18 cellular contexts compared by ENCODE assay signal in genomic region chr3:31486865-31487533, GRCh38. TPM values are rescaled to one million over a fixed set of nuclear protein-coding genes. Genes with fewer than 3 reads are reported as not detected.
DNase-seq lines count a peak whose midpoint lies in the region; ATAC-seq, FAIRE-seq and TF ChIP-seq lines count a peak whose summit lies in the region.
"Had no signal": no experiment of that assay in that cellular context is flagged by ENCODE, and none has a peak within 500 bp of the region (broad histone marks: within the 10 kb centered on the region; RNA-seq: fewer than 3 reads in every experiment).

No MANE protein-coding gene starts in this region.

- no peak overlapping the region for H2BK5ac ChIP-seq in H1 (ENCODE audit: low read depth, low read length)

- H2AK5ac ChIP-seq in H1 (ENCODE audit: low read depth, low read length), result no peak overlapping the region

- peaks cover 2 to 5% of the 10 kb centered on the region in 2 experiments; a peak in 3 of 4 replicates for H3K9me3 ChIP-seq in H1 (ENCODE audit: insufficient read depth in 2 of 2, low read depth in 1 of 2, low read length in 1 of 2)
- H3K9me3 ChIP-seq in neural progenitor cell (ENCODE audit: low read depth), result no peaks in the 10 kb centered on the region
- H3K9me3 ChIP-seq: HAP-1 had no signal

- CTCF ChIA-PET in H1 (lab: Charles Lee; ENCODE audit: partially characterized antibody), result no interaction called here

- DNase-seq in activated naive CD8-positive, alpha-beta T cell treated with anti-CD3 and anti-CD28 coated beads, Interleukin-2, amount 10 ng/mL, durations not matched to agents 7 days and 5 days, result no peak
- DNase-seq in activated naive CD8-positive, alpha-beta T cell treated with anti-CD3 and anti-CD28 coated beads, Interleukin-2, amount 50 U/mL, for 24 hours, result no peak
- DNase-seq in H1 (ENCODE audit: low read depth in 1 of 2, low spot score in 2 of 2) (no peak), neural progenitor cell (ENCODE audit: low spot score) (no peak), putamen (ENCODE audit: low spot score) (no peak), GM19239 (ENCODE audit: insufficient read length, low spot score) (no peak)
- DNase-seq in activated T-cell treated with anti-CD3 and anti-CD28 coated beads, Interleukin-2, amount 50 U/mL, for 72 hours, result no peak
- DNase-seq: CD8-positive, alpha-beta T cell; COR-L47; DND-41; GDM1; GM23248 had no signal

- H3K9ac ChIP-seq in H1 (replicated peaks in 1 of 4; ENCODE audit: extremely low read depth in 1 of 4, low read depth in 3 of 4, low read length in 3 of 4), result no peak overlapping the region
- no peak overlapping the region for H3K9ac ChIP-seq in neural progenitor cell
- H3K9ac ChIP-seq: GM23248, KMS-11 had no signal

- H3K4me3 ChIP-seq in H1 (ENCODE audit: extremely low read depth in 1 of 4, insufficient read depth in 2 of 4, low read depth in 3 of 4, low read length in 4 of 4) (no peak overlapping the region), neural progenitor cell (no peak overlapping the region)
- H3K4me3 ChIP-seq: GM23248, HAP-1 had no signal

- no peaks in the 10 kb centered on the region for H4K20me1 ChIP-seq in H1 (replicated peaks in 1 of 2; ENCODE audit: control insufficient read depth in 1 of 2, insufficient read depth in 2 of 2, low read length in 2 of 2)
- no peaks in the 10 kb centered on the region for H4K20me1 ChIP-seq in neural progenitor cell (ENCODE audit: low read depth)

- H3K79me2 ChIP-seq in H1 (ENCODE audit: control insufficient read depth in 1 of 2, insufficient read depth in 2 of 2, low read length in 2 of 2) (no peaks in the 10 kb centered on the region), neural progenitor cell (ENCODE audit: low read depth) (no peaks in the 10 kb centered on the region)

- POLR2A ChIA-PET in activated naive CD8-positive, alpha-beta T cell treated with anti-CD3 and anti-CD28 coated beads, Interleukin-2, amount 10 ng/mL, durations not matched to agents 7 days and 5 days (lab: Charles Lee), result no interaction called here
- POLR2A ChIA-PET in H1 (lab: Charles Lee; ENCODE audit: partially characterized antibody), result no interaction called here

- H3K23ac ChIP-seq in H1 (ENCODE audit: insufficient read length), result no peak overlapping the region

- H3K36me3 ChIP-seq in H1 (ENCODE audit: control insufficient read depth in 2 of 4, insufficient read depth in 4 of 4, low read length in 3 of 4) (no peaks in the 10 kb centered on the region), neural progenitor cell (no peaks in the 10 kb centered on the region)
- H3K36me3 ChIP-seq: HAP-1 had no signal

- H3K4me1 Mint-ChIP-seq in activated naive CD8-positive, alpha-beta T cell treated with anti-CD3 and anti-CD28 coated beads, Interleukin-2, amount 10 ng/mL, durations not matched to agents 7 days and 5 days, result no peaks in the 10 kb centered on the region
- H3K4me1 Mint-ChIP-seq in activated naive CD8-positive, alpha-beta T cell treated with anti-CD3 and anti-CD28 coated beads, Interleukin-2, amount 50 U/mL, for 24 hours, result no peaks in the 10 kb centered on the region
- H3K4me1 Mint-ChIP-seq in neural progenitor cell, result peaks cover 3% of the 10 kb centered on the region
- no peaks in the 10 kb centered on the region for H3K4me1 Mint-ChIP-seq in activated T-cell treated with anti-CD3 and anti-CD28 coated beads, Interleukin-2, amount 50 U/mL, for 72 hours (ENCODE audit: low read depth)
- H3K4me1 Mint-ChIP-seq: CD14-positive monocyte, IgD-negative memory B cell had no signal

- H2BK12ac ChIP-seq in H1 (ENCODE audit: low read depth, low read length), result no peak overlapping the region

- H3K27me3 ChIP-seq in H1 (replicated peaks in 1 of 4; ENCODE audit: control insufficient read depth in 3 of 4, extremely low read depth in 1 of 4, insufficient read depth in 3 of 4, low read length in 3 of 4), result peaks cover 0 to 1% (median 0%) of the 10 kb centered on the region in 4 experiments; a peak in 1 of 7 replicates
- H3K27me3 ChIP-seq in neural progenitor cell, result no peaks in the 10 kb centered on the region

- no peak for ATAC-seq in activated naive CD8-positive, alpha-beta T cell treated with anti-CD3 and anti-CD28 coated beads, Interleukin-2, amount 10 ng/mL, durations not matched to agents 7 days and 5 days (ENCODE audit: low read depth)
- no peak for ATAC-seq in activated naive CD8-positive, alpha-beta T cell treated with anti-CD3 and anti-CD28 coated beads, Interleukin-2, amount 50 U/mL, for 24 hours
- no peak for ATAC-seq in HG02885 (IDR thresholded peaks at IDR 0.05; ENCODE audit: poor library complexity, unreplicated experiment)
- ATAC-seq in activated T-cell treated with anti-CD3 and anti-CD28 coated beads, Interleukin-2, amount 50 U/mL, for 72 hours (replicated peaks in 1 of 2), result no peak
- ATAC-seq: CD8-positive, alpha-beta T cell had no signal

- no peak overlapping the region for H3K4me3 Mint-ChIP-seq in activated naive CD8-positive, alpha-beta T cell treated with anti-CD3 and anti-CD28 coated beads, Interleukin-2, amount 10 ng/mL, durations not matched to agents 7 days and 5 days
- H3K4me3 Mint-ChIP-seq in activated naive CD8-positive, alpha-beta T cell treated with anti-CD3 and anti-CD28 coated beads, Interleukin-2, amount 50 U/mL, for 24 hours, result no peak overlapping the region
- no peak overlapping the region for H3K4me3 Mint-ChIP-seq in neural progenitor cell
- no peak overlapping the region for H3K4me3 Mint-ChIP-seq in activated T-cell treated with anti-CD3 and anti-CD28 coated beads, Interleukin-2, amount 50 U/mL, for 72 hours
- H3K4me3 Mint-ChIP-seq: CD14-positive monocyte; CD8-positive, alpha-beta T cell; IgD-negative memory B cell had no signal

- no peaks in the 10 kb centered on the region for H3K4me1 ChIP-seq in H1 (replicated peaks in 1 of 4; ENCODE audit: control insufficient read depth in 3 of 4, insufficient read depth in 4 of 4, low read length in 3 of 4)
- H3K4me1 ChIP-seq in neural progenitor cell, result no peaks in the 10 kb centered on the region
- H3K4me1 ChIP-seq: HAP-1 had no signal

- no peaks in the 10 kb centered on the region for H3F3A ChIP-seq in neural progenitor cell (ENCODE audit: low read depth)

- no peak overlapping the region for H4K8ac ChIP-seq in H1 (ENCODE audit: extremely low read depth, insufficient read depth, low read length)

- no peaks in the 10 kb centered on the region for H3K23me2 ChIP-seq in H1 (ENCODE audit: low read depth, low read length)

- TF ChIP-seq EP300 in H1 (IDR thresholded peaks at IDR 0.05; ENCODE audit: borderline replicate concordance in 1 of 2, low read depth in 2 of 2, low read length in 2 of 2), result no peak

- no peak overlapping the region for H2BK15ac ChIP-seq in H1 (ENCODE audit: low read length)

- H3K18ac ChIP-seq in H1 (ENCODE audit: extremely low read depth, low read length), result no peak overlapping the region

- no peak overlapping the region for H4K5ac ChIP-seq in H1 (ENCODE audit: insufficient read length, low read depth, low read length)

- no peaks in the 10 kb centered on the region for H3K79me1 ChIP-seq in H1 (ENCODE audit: low read depth, low read length)

- H3K27ac Mint-ChIP-seq in activated naive CD8-positive, alpha-beta T cell treated with anti-CD3 and anti-CD28 coated beads, Interleukin-2, amount 10 ng/mL, durations not matched to agents 7 days and 5 days, result peak overlapping the region; percentile 42
- H3K27ac Mint-ChIP-seq in activated naive CD8-positive, alpha-beta T cell treated with anti-CD3 and anti-CD28 coated beads, Interleukin-2, amount 50 U/mL, for 24 hours, result no peak overlapping the region
- peak overlapping the region; percentile 32 for H3K27ac Mint-ChIP-seq in neural progenitor cell
- H3K27ac Mint-ChIP-seq in activated T-cell treated with anti-CD3 and anti-CD28 coated beads, Interleukin-2, amount 50 U/mL, for 72 hours, result no peak overlapping the region
- H3K27ac Mint-ChIP-seq: CD14-positive monocyte; CD8-positive, alpha-beta T cell; IgD-negative memory B cell had no signal

- no peak for TF ChIP-seq RAD21 in H1 (IDR thresholded peaks at IDR 0.05 in 1 of 2, conservative IDR thresholded peaks at IDR 0.05 in 1 of 2; ENCODE audit: low read depth in 2 of 2, low read length in 2 of 2)

- no peak overlapping the region for H4K91ac ChIP-seq in H1 (replicated peaks; ENCODE audit: insufficient read length, low read length)

- H3K36me3 Mint-ChIP-seq in activated naive CD8-positive, alpha-beta T cell treated with anti-CD3 and anti-CD28 coated beads, Interleukin-2, amount 10 ng/mL, durations not matched to agents 7 days and 5 days, result peaks cover 8% of the 10 kb centered on the region
- peaks cover 2% of the 10 kb centered on the region for H3K36me3 Mint-ChIP-seq in activated naive CD8-positive, alpha-beta T cell treated with anti-CD3 and anti-CD28 coated beads, Interleukin-2, amount 50 U/mL, for 24 hours (ENCODE audit: low read depth)
- H3K36me3 Mint-ChIP-seq in neural progenitor cell, result no peaks in the 10 kb centered on the region
- peaks cover 4 to 5% of the 10 kb centered on the region in 2 donors for H3K36me3 Mint-ChIP-seq in activated T-cell treated with anti-CD3 and anti-CD28 coated beads, Interleukin-2, amount 50 U/mL, for 72 hours (ENCODE audit: insufficient read depth in 2 of 2)
- H3K36me3 Mint-ChIP-seq: CD14-positive monocyte had no signal

- H2AFZ ChIP-seq in H1 (ENCODE audit: low read length), result peak overlapping the region; percentile 95
- no peak overlapping the region for H2AFZ ChIP-seq in neural progenitor cell (replicated peaks)
- H2AFZ ChIP-seq: GM23248 had no signal

- H3K27ac ChIP-seq in H1 (ENCODE audit: low read depth, low read length) (no peak overlapping the region), neural progenitor cell (no peak overlapping the region)
- H3K27ac ChIP-seq: 22Rv1, GM23248, KMS-11 had no signal

- H3K56ac ChIP-seq in H1 (replicated peaks; ENCODE audit: insufficient read length, low read depth, low read length), result no peak overlapping the region

- no peaks in the 10 kb centered on the region for H3K27me3 Mint-ChIP-seq in activated naive CD8-positive, alpha-beta T cell treated with anti-CD3 and anti-CD28 coated beads, Interleukin-2, amount 10 ng/mL, durations not matched to agents 7 days and 5 days
- H3K27me3 Mint-ChIP-seq in activated naive CD8-positive, alpha-beta T cell treated with anti-CD3 and anti-CD28 coated beads, Interleukin-2, amount 50 U/mL, for 24 hours, result no peaks in the 10 kb centered on the region
- peaks cover 7% of the 10 kb centered on the region for H3K27me3 Mint-ChIP-seq in neural progenitor cell (ENCODE audit: insufficient read depth, low read depth)
- H3K27me3 Mint-ChIP-seq in activated T-cell treated with anti-CD3 and anti-CD28 coated beads, Interleukin-2, amount 50 U/mL, for 72 hours (ENCODE audit: low read depth), result no peaks in the 10 kb centered on the region
- H3K27me3 Mint-ChIP-seq: IgD-negative memory B cell had no signal

- H2BK120ac ChIP-seq in H1 (replicated peaks; ENCODE audit: low read depth, low read length), result no peak overlapping the region

- TF ChIP-seq CTCF in H1 (IDR thresholded peaks at IDR 0.05; ENCODE audit: control extremely low read depth in 1 of 3, insufficient read depth in 1 of 3, low read depth in 1 of 3, low read length in 3 of 3) (no peak), neural progenitor cell (IDR thresholded peaks at IDR 0.05) (no peak)

- 84% methylated on average over 7 of the region's 7 CpGs; no CpG with 5 or more reads in 1 of the 2 experiments for WGBS in H1 (ENCODE audit: extremely low coverage in 1 of 2, insufficient coverage in 1 of 2, insufficient read length in 1 of 2, insufficient replicate concordance in 2 of 2, low coverage in 1 of 2, low lambda C conversion rate in 2 of 2, missing lambda C conversion rate in 1 of 2), 2 experiments

- TF ChIP-seq POLR2A in H1 (IDR thresholded peaks at IDR 0.05; ENCODE audit: control extremely low read depth in 1 of 2, low read depth in 2 of 2, low read length in 2 of 2), result no peak

- H2BK20ac ChIP-seq in H1 (ENCODE audit: low read length), result no peak overlapping the region

- peaks cover 23% of the 10 kb centered on the region for H3K9me3 Mint-ChIP-seq in activated naive CD8-positive, alpha-beta T cell treated with anti-CD3 and anti-CD28 coated beads, Interleukin-2, amount 10 ng/mL, durations not matched to agents 7 days and 5 days
- H3K9me3 Mint-ChIP-seq in activated naive CD8-positive, alpha-beta T cell treated with anti-CD3 and anti-CD28 coated beads, Interleukin-2, amount 50 U/mL, for 24 hours, result peaks cover 16% of the 10 kb centered on the region
- peaks cover 7% of the 10 kb centered on the region for H3K9me3 Mint-ChIP-seq in neural progenitor cell
- H3K9me3 Mint-ChIP-seq in activated T-cell treated with anti-CD3 and anti-CD28 coated beads, Interleukin-2, amount 50 U/mL, for 72 hours, result peaks cover 4 to 7% of the 10 kb centered on the region in 2 donors

- H3K4ac ChIP-seq in H1 (replicated peaks; ENCODE audit: insufficient read length, low read depth, low read length), result no peak overlapping the region

- no peak overlapping the region for H3K14ac ChIP-seq in H1 (ENCODE audit: insufficient read length)

- H3K4me2 ChIP-seq in H1 (ENCODE audit: insufficient read depth in 1 of 2, low read depth in 2 of 2, low read length in 2 of 2) (no peak overlapping the region), neural progenitor cell (no peak overlapping the region)
- H3K4me2 ChIP-seq: KMS-11 had no signal

- FAIRE-seq in H1 (lab: Jason Lieb, UNC), result no peak
- FAIRE-seq in GM19239 (lab: Jason Lieb, UNC), result no peak

RNA-seq across cellular contexts. Expression of gene STT3B, which starts 45.7 kb away (rescaled TPM):
- total RNA-seq in activated naive CD8-positive, alpha-beta T cell treated with anti-CD3 and anti-CD28 coated beads, Interleukin-2, amount 10 ng/mL, durations not matched to agents 7 days and 5 days, result 100 to 1,000 TPM; 123 to 131 TPM
- 131 and 134 TPM in 2 replicates for total RNA-seq in H1 (2021; fragmentation: NEBNext Ultra II Directional; extraction: Animal tissue kit (Norgen Biotek cat#: 25700))
- polyA plus RNA-seq in H1 (2011; rRNA removed), result 34.2 and 43.5 TPM in 2 replicates
- 53.5 TPM for polyA plus RNA-seq in H1 (2011; cell fraction: cytosol; rRNA removed)
- polyA plus RNA-seq in H1 (2011; cell fraction: nucleus; rRNA removed), result 26.1 TPM
- polyA plus RNA-seq in H1 (2012, experiment 1 of 2), result 43.7 to 95.2 TPM (median 53.1 TPM) in 4 replicates
- polyA plus RNA-seq in H1 (2012, experiment 2 of 2), result 5.7 TPM
- 201 TPM for polyA plus RNA-seq in H1 (2013, experiment 1 of 2)
- 213 TPM for polyA plus RNA-seq in H1 (2013, experiment 2 of 2)
- polyA minus RNA-seq in H1 (2011; rRNA and poly(A)+ RNA removed), result 96.8 and 163 TPM in 2 replicates
- 61.3 TPM for polyA minus RNA-seq in H1 (2011; cell fraction: cytosol; rRNA and poly(A)+ RNA removed)
- 84.5 TPM for polyA minus RNA-seq in H1 (2011; cell fraction: nucleus; rRNA and poly(A)+ RNA removed)
- 164 and 213 TPM in 2 replicates for total RNA-seq in neural progenitor cell (ENCODE audit: low replicate concordance)
- 100 to 1,000 TPM; 100 to 119 TPM for total RNA-seq in activated T-cell treated with anti-CD3 and anti-CD28 coated beads, Interleukin-2, amount 50 U/mL, for 72 hours

Comparison
In these comparisons a context has a peak if more than half of its experiments do, and no peak if none do; other contexts are left out.
1. H3K27ac Mint-ChIP-seq: peak in activated naive CD8-positive, alpha-beta T cell treated with anti-CD3 and anti-CD28 coated beads, Interleukin-2, amount 10 ng/mL, durations not matched to agents 7 days and 5 days (single experiment) and neural progenitor cell (single experiment); none in activated naive CD8-positive, alpha-beta T cell treated with anti-CD3 and anti-CD28 coated beads, Interleukin-2, amount 50 U/mL, for 24 hours (single experiment) and activated T-cell treated with anti-CD3 and anti-CD28 coated beads, Interleukin-2, amount 50 U/mL, for 72 hours (single experiment).